9 cellular contexts compared by ENCODE assay signal in the genomic region with DNA sequence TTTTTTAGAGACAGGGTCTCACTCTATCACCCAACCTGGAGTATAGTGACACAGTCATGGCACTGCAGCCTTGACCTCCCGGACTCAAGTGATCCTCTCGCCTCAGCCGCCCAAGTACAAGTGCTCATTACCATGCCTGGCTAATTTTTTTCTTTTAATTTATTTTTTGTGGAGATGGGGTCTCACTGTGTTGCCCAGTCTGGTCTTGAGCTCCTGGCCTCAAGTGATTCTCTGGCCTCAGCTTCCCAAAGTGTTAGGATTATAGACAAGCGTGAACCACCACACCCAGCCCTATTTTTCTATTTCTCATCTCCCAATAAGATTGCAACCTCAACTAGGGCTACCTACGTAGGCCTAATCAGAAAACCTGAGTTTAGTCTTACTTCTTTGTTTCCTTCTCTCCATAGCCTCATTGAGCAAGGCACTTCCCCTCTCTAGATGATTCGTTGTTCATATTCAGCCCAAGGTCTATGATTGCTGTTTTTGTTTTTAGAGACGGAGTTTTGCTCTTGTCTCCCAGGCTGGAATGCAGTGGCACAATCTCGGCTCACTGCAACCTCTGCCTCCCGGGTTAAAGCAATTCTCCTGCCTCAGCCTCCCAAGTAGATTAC. TPM values are rescaled to one million over a fixed set of nuclear protein-coding genes. Genes with fewer than 3 reads are reported as not detected.
DNase-seq lines count a peak whose midpoint lies in the region; ATAC-seq and TF ChIP-seq lines count a peak whose summit lies in the region.
"Had no signal": no experiment of that assay in that cellular context is flagged by ENCODE, and none has a peak within 500 bp of the region (broad histone marks: within the 10 kb centered on the region; RNA-seq: fewer than 3 reads in every experiment).

No MANE protein-coding gene starts in this region.

- in situ Hi-C loops in gastrocnemius medialis (cut with MboI; ENCODE audit: low sequenced_read_pairs in 4 of 4): no loop called here

- no peak for TF ChIP-seq POLR2A in gastrocnemius medialis (IDR thresholded peaks at IDR 0.05)

- H3K27me3 Mint-ChIP-seq in Caco-2 (ENCODE audit: insufficient read depth, unreplicated experiment): no peaks in the 10 kb centered on the region
- H3K27me3 Mint-ChIP-seq in nephron progenitor cell (ENCODE audit: low read depth, poor library complexity): peaks cover 3% of the 10 kb centered on the region

- TF ChIP-seq CTCF in Caco-2 (IDR thresholded peaks at IDR 0.05; ENCODE audit: insufficient read depth in 1 of 2, low read depth in 1 of 2, low read length in 1 of 2, severe bottlenecking in 1 of 2, unreplicated experiment in 1 of 2) (no peak), nephron progenitor cell (IDR thresholded peaks at IDR 0.05) (no peak), gastrocnemius medialis (IDR thresholded peaks at IDR 0.05 in 4 of 5, conservative IDR thresholded peaks at IDR 0.05 in 1 of 5) (no peak), GM20000 (IDR thresholded peaks at IDR 0.05; ENCODE audit: extremely low read depth, missing control alignments) (no peak)

- DNase-seq in Caco-2 (no peak), MG63 (no peak), nephron progenitor cell (no peak), gastrocnemius medialis (no peak), GM20000 (ENCODE audit: low spot score) (no peak)
- no peak for DNase-seq in activated naive CD4-positive, alpha-beta T cell treated with anti-CD3 and anti-CD28 coated beads, Interleukin-2, amount 50 U/mL, for 72 hours (ENCODE audit: low spot score in 2 of 2)
- DNase-seq: HCEC 1CT, NCI-H1694 had no signal

- H3K9me3 ChIP-seq in Caco-2 (no peaks in the 10 kb centered on the region), MG63 (no peaks in the 10 kb centered on the region), gastrocnemius medialis (no peaks in the 10 kb centered on the region)

- H3K27me3 ChIP-seq in Caco-2 (replicated peaks; ENCODE audit: control insufficient read depth, insufficient read depth, low read length) (no peaks in the 10 kb centered on the region), MG63 (no peaks in the 10 kb centered on the region), gastrocnemius medialis (no peaks in the 10 kb centered on the region)

- H3K27ac Mint-ChIP-seq in Caco-2 (ENCODE audit: unreplicated experiment) (no peak overlapping the region), nephron progenitor cell (no peak overlapping the region)
- H3K27ac Mint-ChIP-seq in activated naive CD4-positive, alpha-beta T cell treated with anti-CD3 and anti-CD28 coated beads, Interleukin-2, amount 50 U/mL, for 72 hours: peak overlapping the region; percentile 22 to 97

- no peak overlapping the region for H3K4me3 Mint-ChIP-seq in Caco-2 (ENCODE audit: unreplicated experiment)
- H3K4me3 Mint-ChIP-seq in nephron progenitor cell: peak overlapping the region; percentile 53

- no peaks in the 10 kb centered on the region for H3K36me3 ChIP-seq in Caco-2 (ENCODE audit: control insufficient read depth, insufficient read depth, low read length)
- H3K36me3 ChIP-seq in MG63: peaks cover 18% of the 10 kb centered on the region
- H3K36me3 ChIP-seq in gastrocnemius medialis: peaks cover 0 to 7% of the 10 kb centered on the region in 2 donors

- TSS peak; percentile 29 for BruUV-seq in Caco-2 (replicated peaks; lab: Mats Ljungman, UMichigan)

- peak overlapping the region in 1 of 4 donors; percentile 99 for H3K27ac ChIP-seq in gastrocnemius medialis

- H3K4me1 Mint-ChIP-seq in Caco-2 (ENCODE audit: low read depth, unreplicated experiment): peaks cover 10% of the 10 kb centered on the region
- H3K4me1 Mint-ChIP-seq in nephron progenitor cell: peaks cover 34% of the 10 kb centered on the region

- H3K4me3 ChIP-seq in Caco-2 (ENCODE audit: low read depth, low read length) (no peak overlapping the region), MG63 (peak overlapping the region; percentile 99), gastrocnemius medialis (peak overlapping the region in 2 of 4 donors; percentile 98)

- ATAC-seq in activated naive CD4-positive, alpha-beta T cell treated with anti-CD3 and anti-CD28 coated beads, Interleukin-2, amount 50 U/mL, for 72 hours: no peak
- ATAC-seq in gastrocnemius medialis (no peak), GM18519 (IDR thresholded peaks at IDR 0.05; ENCODE audit: low FRiP score, unreplicated experiment) (no peak)

- H3K4me1 ChIP-seq in Caco-2 (peaks cover 14% of the 10 kb centered on the region), gastrocnemius medialis (peaks cover 30 to 33% of the 10 kb centered on the region in 2 donors)

- CTCF ChIA-PET in Caco-2 (lab: Charles Lee): no interaction called here

- H3K36me3 Mint-ChIP-seq in Caco-2 (ENCODE audit: insufficient read depth, unreplicated experiment) (peaks cover 5% of the 10 kb centered on the region), nephron progenitor cell (ENCODE audit: low read depth) (peaks cover 23% of the 10 kb centered on the region)
- peaks cover 11 to 16% of the 10 kb centered on the region in 2 donors for H3K36me3 Mint-ChIP-seq in activated naive CD4-positive, alpha-beta T cell treated with anti-CD3 and anti-CD28 coated beads, Interleukin-2, amount 50 U/mL, for 72 hours

- POLR2A ChIA-PET in Caco-2 (lab: Charles Lee): no interaction called here

- no peaks in the 10 kb centered on the region for H3K9me3 Mint-ChIP-seq in Caco-2 (ENCODE audit: unreplicated experiment)
- no peaks in the 10 kb centered on the region for H3K9me3 Mint-ChIP-seq in activated naive CD4-positive, alpha-beta T cell treated with anti-CD3 and anti-CD28 coated beads, Interleukin-2, amount 50 U/mL, for 72 hours
- H3K9me3 Mint-ChIP-seq in nephron progenitor cell: no peaks in the 10 kb centered on the region

- intact Hi-C loops in Caco-2 (cut with micrococcal nuclease; ENCODE audit: unreplicated experiment): no loop called here
- intact Hi-C loops in gastrocnemius medialis (cut with DNase I; ENCODE audit: low total_unique reads): loop anchor here (1.0 to 10.0 kb wide), 4 partner anchors 33 to 136 kb away; partner anchors contain the start of genes EIF3I, TMEM234 and TXLNA

RNA-seq across cellular contexts. Expression of gene KPNA6, which starts 1.1 kb away (rescaled TPM):
- 49.8 and 52.8 TPM in 2 replicates for total RNA-seq in Caco-2 (2022)
- total RNA-seq in MG63 (2014; rRNA removed; shearing (Covaris generic); ENCODE audit: low replicate concordance): 38.6 and 43.0 TPM in 2 replicates
- total RNA-seq in activated naive CD4-positive, alpha-beta T cell treated with anti-CD3 and anti-CD28 coated beads, Interleukin-2, amount 50 U/mL, for 72 hours: 100 to 1,000 TPM in 1 of 2 donors, 10 to 100 TPM in 1; 62.0 to 103 TPM
- total RNA-seq in gastrocnemius medialis: 10 to 100 TPM; 67.3 to 80.7 (median 74.4) TPM

RNA-seq across cellular contexts. Expression of gene TMEM39B, which starts 34.0 kb away (rescaled TPM):
- 9.8 and 12.1 TPM in 2 replicates for total RNA-seq in Caco-2 (2022)
- total RNA-seq in MG63 (2014; rRNA removed; shearing (Covaris generic); ENCODE audit: low replicate concordance): 7.3 and 13.0 TPM in 2 replicates
- 10 to 100 TPM; 20.3 to 35.0 TPM for total RNA-seq in activated naive CD4-positive, alpha-beta T cell treated with anti-CD3 and anti-CD28 coated beads, Interleukin-2, amount 50 U/mL, for 72 hours
- total RNA-seq in gastrocnemius medialis: 10 to 100 TPM in 2 of 4 donors, 1 to 10 TPM in 2; 2.5 to 11.1 (median 6.7) TPM

Comparison
In these comparisons a context has a peak if more than half of its experiments do, and no peak if none do; other contexts are left out.
1. H3K27ac Mint-ChIP-seq: peak in activated naive CD4-positive, alpha-beta T cell treated with anti-CD3 and anti-CD28 coated beads, Interleukin-2, amount 50 U/mL, for 72 hours (2 of 2); none in Caco-2 (single experiment) and nephron progenitor cell (single experiment).